ENCODE assay signal across 16 cellular contexts in genomic region chr21:39675595-39675994, GRCh38.
DNase-seq lines count a peak whose midpoint lies in the region; ATAC-seq and TF ChIP-seq lines count a peak whose summit lies in the region.
"Had no signal": no experiment of that assay in that cellular context is flagged by ENCODE, and none has a peak within 500 bp of the region (broad histone marks: within the 10 kb centered on the region; RNA-seq: fewer than 3 reads in every experiment).

No MANE protein-coding gene starts in this region.

- H2AFZ ChIP-seq in GM23338 (no peak overlapping the region), neural progenitor cell (replicated peaks) (peak overlapping the region; percentile 21)

- H3K4me3 ChIP-seq in GM23338 = no peak overlapping the region
- no peak overlapping the region for H3K4me3 ChIP-seq in neural progenitor cell
- H3K4me3 ChIP-seq: BLaER1, dorsolateral prefrontal cortex, psoas muscle, uterus had no signal

- peaks cover 12% of the 10 kb centered on the region for H3K27me3 Mint-ChIP-seq in GM23338 (ENCODE audit: insufficient read depth, low read depth, poor library complexity)
- H3K27me3 Mint-ChIP-seq in neural progenitor cell (ENCODE audit: insufficient read depth, low read depth) = peaks cover 7% of the 10 kb centered on the region
- peaks cover 3% of the 10 kb centered on the region for H3K27me3 Mint-ChIP-seq in glutamatergic neuron (ENCODE audit: unreplicated experiment)
- H3K27me3 Mint-ChIP-seq: activated CD4-positive, alpha-beta memory T cell treated with anti-CD3 and anti-CD28 coated beads, Interleukin-2, amount 10 ng/mL, durations not matched to agents 7 days and 5 days had no signal

- H3K27ac Mint-ChIP-seq in GM23338 = peak overlapping the region; percentile 32
- H3K27ac Mint-ChIP-seq in neural progenitor cell = no peak overlapping the region
- H3K27ac Mint-ChIP-seq in glutamatergic neuron (ENCODE audit: unreplicated experiment) = no peak overlapping the region
- H3K27ac Mint-ChIP-seq: activated CD4-positive, alpha-beta memory T cell treated with anti-CD3 and anti-CD28 coated beads, Interleukin-2, amount 10 ng/mL, durations not matched to agents 7 days and 5 days; immature natural killer cell had no signal

- H3K4me3 Mint-ChIP-seq in GM23338 (no peak overlapping the region), neural progenitor cell (no peak overlapping the region), glutamatergic neuron (ENCODE audit: unreplicated experiment) (no peak overlapping the region)
- H3K4me3 Mint-ChIP-seq: activated CD4-positive, alpha-beta memory T cell treated with anti-CD3 and anti-CD28 coated beads, Interleukin-2, amount 10 ng/mL, durations not matched to agents 7 days and 5 days; immature natural killer cell had no signal

- no peak overlapping the region for H3K9ac ChIP-seq in neural progenitor cell
- H3K9ac ChIP-seq: BLaER1 had no signal

- H3F3A ChIP-seq in GM23338 (replicated peaks; ENCODE audit: low read depth) (0 out of 2 replicates have a peak, but pooled peaks cover 12% of the 10 kb centered on the region), neural progenitor cell (ENCODE audit: low read depth) (no peaks in the 10 kb centered on the region)

- DNase-seq in GM23338 (ENCODE audit: low spot score) = peak; percentile 57
- peak; percentile 44 for DNase-seq in NCI-H146 treated with DMSO at 0.1 percent for 48 hours (lab: John Stamatoyannopoulos, UW; ENCODE audit: unreplicated experiment)
- DNase-seq in epithelial cell of prostate (ENCODE audit: low read depth, low spot score) = no peak
- no peak for DNase-seq in neural progenitor cell (ENCODE audit: low spot score)
- DNase-seq in glutamatergic neuron = no peak
- no peak for DNase-seq in DMS114 treated with DMSO at 0.1 percent for 48 hours (lab: John Stamatoyannopoulos, UW; ENCODE audit: unreplicated experiment)
- DNase-seq: activated CD4-positive, alpha-beta memory T cell treated with anti-CD3 and anti-CD28 coated beads, Interleukin-2, amount 10 ng/mL, durations not matched to agents 7 days and 5 days; dorsolateral prefrontal cortex; immature natural killer cell; NCI-H82; psoas muscle; stimulated activated CD4-positive, alpha-beta T cell treated with anti-CD3 and anti-CD28 coated beads, Interleukin-2, amount 100 ng/mL, for 24 hours had no signal

- peak; percentile 40 to 49 for TF ChIP-seq CTCF in GM23338 (conservative IDR thresholded peaks at IDR 0.05; ENCODE audit: low read depth in 2 of 2)
- TF ChIP-seq CTCF in neural progenitor cell (IDR thresholded peaks at IDR 0.05) = peak; percentile 11
- TF ChIP-seq CTCF in glutamatergic neuron (IDR thresholded peaks at IDR 0.05; ENCODE audit: partially characterized antibody, unreplicated experiment) = no peak

- H3K36me3 ChIP-seq in GM23338 (ENCODE audit: insufficient read depth) (no peaks in the 10 kb centered on the region; the same call in none of the 2 replicates), neural progenitor cell (no peaks in the 10 kb centered on the region)
- H3K36me3 ChIP-seq: BLaER1, uterus had no signal

- H3K79me2 ChIP-seq in GM23338 (replicated peaks; ENCODE audit: insufficient read depth) (no peaks in the 10 kb centered on the region; the same call in 1 of the 2 replicates), neural progenitor cell (ENCODE audit: low read depth) (no peaks in the 10 kb centered on the region)

- H3K36me3 Mint-ChIP-seq in GM23338 (ENCODE audit: low read depth) = peaks cover 37% of the 10 kb centered on the region
- no peaks in the 10 kb centered on the region for H3K36me3 Mint-ChIP-seq in neural progenitor cell
- H3K36me3 Mint-ChIP-seq in glutamatergic neuron (ENCODE audit: unreplicated experiment) = no peaks in the 10 kb centered on the region
- H3K36me3 Mint-ChIP-seq: immature natural killer cell had no signal

- H3K27me3 ChIP-seq in GM23338 (ENCODE audit: insufficient read depth) (no peaks in the 10 kb centered on the region), neural progenitor cell (no peaks in the 10 kb centered on the region)
- H3K27me3 ChIP-seq: BLaER1, uterus had no signal

- H3K4me2 ChIP-seq in GM23338 (no peak overlapping the region), neural progenitor cell (no peak overlapping the region)
- H3K4me2 ChIP-seq: BLaER1 had no signal

- peak; percentile 86 for ATAC-seq in GM23338
- ATAC-seq in GM21423 (IDR thresholded peaks at IDR 0.05; ENCODE audit: unreplicated experiment) = no peak
- ATAC-seq in GM18520 (IDR thresholded peaks at IDR 0.05; ENCODE audit: unreplicated experiment) = no peak

- H3K9me2 ChIP-seq in GM23338 (ENCODE audit: insufficient read depth) = no peaks in the 10 kb centered on the region; the same call in 1 of the 2 replicates

- H4K20me1 ChIP-seq in GM23338 (replicated peaks; ENCODE audit: insufficient read depth) = no peaks in the 10 kb centered on the region; the same call in 1 of the 2 replicates
- H4K20me1 ChIP-seq in neural progenitor cell (ENCODE audit: low read depth) = no peaks in the 10 kb centered on the region
- H4K20me1 ChIP-seq: BLaER1 had no signal

- H3K27ac ChIP-seq in GM23338 (ENCODE audit: low read depth) (no peak overlapping the region), epithelial cell of prostate (peak overlapping the region; percentile 90), neural progenitor cell (no peak overlapping the region)
- H3K27ac ChIP-seq: BLaER1, psoas muscle had no signal

- H3K9me3 Mint-ChIP-seq in GM23338 (peaks cover 9% of the 10 kb centered on the region; the same call in 2 of the 3 replicates), neural progenitor cell (no peaks in the 10 kb centered on the region), glutamatergic neuron (ENCODE audit: unreplicated experiment) (peaks cover 3% of the 10 kb centered on the region)
- H3K9me3 Mint-ChIP-seq: immature natural killer cell had no signal

- peaks cover 10% of the 10 kb centered on the region; the same call in 1 of the 2 replicates for H3K4me1 ChIP-seq in GM23338 (ENCODE audit: insufficient read depth)
- H3K4me1 ChIP-seq in neural progenitor cell = no peaks in the 10 kb centered on the region
- H3K4me1 ChIP-seq: BLaER1, psoas muscle, uterus had no signal

- no peaks in the 10 kb centered on the region for H3K9me3 ChIP-seq in neural progenitor cell (ENCODE audit: low read depth)
- H3K9me3 ChIP-seq: BLaER1, psoas muscle, uterus had no signal

- H3K4me1 Mint-ChIP-seq in GM23338 (peaks cover 29% of the 10 kb centered on the region), neural progenitor cell (peaks cover 18% of the 10 kb centered on the region), glutamatergic neuron (ENCODE audit: low read depth, unreplicated experiment) (peaks cover 3% of the 10 kb centered on the region)
- H3K4me1 Mint-ChIP-seq: activated CD4-positive, alpha-beta memory T cell treated with anti-CD3 and anti-CD28 coated beads, Interleukin-2, amount 10 ng/mL, durations not matched to agents 7 days and 5 days; immature natural killer cell had no signal

TF ChIP-seq in GM23338, 12 proteins besides CTCF, POLR2A, EP300 and RAD21:
- TF ChIP-seq POLR2AphosphoS5 (IDR thresholded peaks at IDR 0.05; ENCODE audit: low read depth) (no peak), CREB1 (CRISPR knock-in tag; IDR thresholded peaks at IDR 0.05; ENCODE audit: low read depth) (no peak), JUNB (IDR thresholded peaks at IDR 0.05; ENCODE audit: unreplicated experiment) (no peak), ETS1 (IDR thresholded peaks at IDR 0.05) (no peak)

Comparison
In these comparisons a context has a peak if more than half of its experiments do, and no peak if none do; other contexts are left out.
1. DNase-seq: peak in GM23338 (single experiment) and NCI-H146 treated with DMSO at 0.1 percent for 48 hours (single experiment); none in epithelial cell of prostate (single experiment), neural progenitor cell (single experiment), glutamatergic neuron (single experiment) and DMS114 treated with DMSO at 0.1 percent for 48 hours (single experiment).